Comparison of ENCODE assay signal across 3 cellular contexts in the genomic region with DNA sequence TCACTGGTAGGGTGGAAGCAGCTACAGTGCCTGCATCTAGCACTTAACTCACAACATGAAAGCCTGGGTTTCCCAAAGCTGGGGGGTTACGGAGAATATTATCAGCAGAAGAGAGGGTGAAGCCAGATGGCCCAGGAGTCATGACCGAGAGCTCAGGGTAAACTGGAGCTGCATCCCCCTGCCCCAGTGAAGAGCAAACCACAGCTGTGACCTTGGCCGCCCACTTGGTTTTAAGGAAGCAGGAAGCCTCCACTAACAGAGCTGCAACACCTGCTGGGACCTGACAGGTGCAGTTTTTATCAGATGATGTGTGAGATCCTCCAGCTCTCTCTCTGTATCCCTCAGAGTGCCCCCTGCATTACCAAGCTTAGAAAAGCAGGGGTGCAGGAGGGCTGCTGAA.
TF ChIP-seq lines count a peak whose summit lies in the region.

No MANE protein-coding gene starts in this region.

TF ChIP-seq in SK-N-SH, 30 proteins besides CTCF, POLR2A, EP300 and RAD21:
- TF ChIP-seq RXRA (IDR thresholded peaks at IDR 0.05; ENCODE audit: borderline replicate concordance, low read depth) = no peak
- no peak for TF ChIP-seq CHD2 (IDR thresholded peaks at IDR 0.05; ENCODE audit: low read length, partially characterized antibody)
- TF ChIP-seq MEF2A (IDR thresholded peaks at IDR 0.05; ENCODE audit: borderline replicate concordance, low read depth) = no peak
- TF ChIP-seq GATA2 (CRISPR knock-in tag; IDR thresholded peaks at IDR 0.05) = no peak
- TF ChIP-seq ELF1 (IDR thresholded peaks at IDR 0.05) = no peak
- TF ChIP-seq MXI1 (IDR thresholded peaks at IDR 0.05; ENCODE audit: low read depth, low read length) = no peak
- TF ChIP-seq TCF12 (IDR thresholded peaks at IDR 0.05) = no peak
- TF ChIP-seq FOSL2 (IDR thresholded peaks at IDR 0.05; ENCODE audit: borderline replicate concordance, low read depth) = no peak
- no peak for TF ChIP-seq SMC3 (IDR thresholded peaks at IDR 0.05; ENCODE audit: low read depth, low read length)
- TF ChIP-seq EZH2phosphoT487 (IDR thresholded peaks at IDR 0.05; ENCODE audit: borderline replicate concordance, low read depth) = no peak
- TF ChIP-seq GABPA (IDR thresholded peaks at IDR 0.05; ENCODE audit: low read depth) = no peak
- TF ChIP-seq TEAD4 (IDR thresholded peaks at IDR 0.05; ENCODE audit: borderline replicate concordance, insufficient read depth) = no peak

TF ChIP-seq in SK-N-SH treated with all-trans-retinoic acid at 6 μM for 48 hours, 23 proteins besides CTCF, POLR2A, EP300 and RAD21:
- TF ChIP-seq, protein P1, sequence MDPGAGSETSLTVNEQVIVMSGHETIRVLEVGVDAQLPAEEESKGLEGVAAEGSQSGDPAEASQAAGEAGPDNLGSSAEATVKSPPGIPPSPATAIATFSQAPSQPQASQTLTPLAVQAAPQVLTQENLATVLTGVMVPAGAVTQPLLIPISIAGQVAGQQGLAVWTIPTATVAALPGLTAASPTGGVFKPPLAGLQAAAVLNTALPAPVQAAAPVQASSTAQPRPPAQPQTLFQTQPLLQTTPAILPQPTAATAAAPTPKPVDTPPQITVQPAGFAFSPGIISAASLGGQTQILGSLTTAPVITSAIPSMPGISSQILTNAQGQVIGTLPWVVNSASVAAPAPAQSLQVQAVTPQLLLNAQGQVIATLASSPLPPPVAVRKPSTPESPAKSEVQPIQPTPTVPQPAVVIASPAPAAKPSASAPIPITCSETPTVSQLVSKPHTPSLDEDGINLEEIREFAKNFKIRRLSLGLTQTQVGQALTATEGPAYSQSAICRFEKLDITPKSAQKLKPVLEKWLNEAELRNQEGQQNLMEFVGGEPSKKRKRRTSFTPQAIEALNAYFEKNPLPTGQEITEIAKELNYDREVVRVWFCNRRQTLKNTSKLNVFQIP (CRISPR knock-in tag; IDR thresholded peaks at IDR 0.05; ENCODE audit: borderline replicate concordance, low read depth) = no peak
- TF ChIP-seq ARNTL (CRISPR knock-in tag; IDR thresholded peaks at IDR 0.05; ENCODE audit: borderline replicate concordance, low read depth) (no peak), ZFP30 (CRISPR knock-in tag; IDR thresholded peaks at IDR 0.05) (no peak), SNAI2 (CRISPR knock-in tag; IDR thresholded peaks at IDR 0.05) (no peak), BACH2 (CRISPR knock-in tag; IDR thresholded peaks at IDR 0.05; ENCODE audit: borderline replicate concordance) (no peak), ZNF8 (CRISPR knock-in tag; IDR thresholded peaks at IDR 0.05) (no peak), CSDC2 (CRISPR knock-in tag; IDR thresholded peaks at IDR 0.05) (no peak), ESRRG (CRISPR knock-in tag; IDR thresholded peaks at IDR 0.05) (no peak), TOX (CRISPR knock-in tag; IDR thresholded peaks at IDR 0.05; ENCODE audit: borderline replicate concordance) (no peak), RARB (CRISPR knock-in tag; IDR thresholded peaks at IDR 0.05) (no peak), PPARA (CRISPR knock-in tag; IDR thresholded peaks at IDR 0.05; ENCODE audit: borderline replicate concordance) (no peak)
- TF ChIP-seq, protein P2, sequence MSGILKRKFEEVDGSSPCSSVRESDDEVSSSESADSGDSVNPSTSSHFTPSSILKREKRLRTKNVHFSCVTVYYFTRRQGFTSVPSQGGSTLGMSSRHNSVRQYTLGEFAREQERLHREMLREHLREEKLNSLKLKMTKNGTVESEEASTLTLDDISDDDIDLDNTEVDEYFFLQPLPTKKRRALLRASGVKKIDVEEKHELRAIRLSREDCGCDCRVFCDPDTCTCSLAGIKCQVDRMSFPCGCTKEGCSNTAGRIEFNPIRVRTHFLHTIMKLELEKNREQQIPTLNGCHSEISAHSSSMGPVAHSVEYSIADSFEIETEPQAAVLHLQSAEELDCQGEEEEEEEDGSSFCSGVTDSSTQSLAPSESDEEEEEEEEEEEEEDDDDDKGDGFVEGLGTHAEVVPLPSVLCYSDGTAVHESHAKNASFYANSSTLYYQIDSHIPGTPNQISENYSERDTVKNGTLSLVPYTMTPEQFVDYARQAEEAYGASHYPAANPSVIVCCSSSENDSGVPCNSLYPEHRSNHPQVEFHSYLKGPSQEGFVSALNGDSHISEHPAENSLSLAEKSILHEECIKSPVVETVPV (CRISPR knock-in tag; IDR thresholded peaks at IDR 0.05) = no peak

TF ChIP-seq in HepG2, 621 proteins besides CTCF, POLR2A, EP300 and RAD21:
- TF ChIP-seq NR2F1 (CRISPR knock-in tag; IDR thresholded peaks at IDR 0.05) (no peak), ZNF207 (IDR thresholded peaks at IDR 0.05; ENCODE audit: borderline replicate concordance) (no peak), HDAC2 (CRISPR knock-in tag; IDR thresholded peaks at IDR 0.05) (no peak), FIP1L1 (IDR thresholded peaks at IDR 0.05; ENCODE audit: borderline replicate concordance, insufficient read depth, low read depth, low read length) (no peak), ZNF558 (CRISPR knock-in tag; IDR thresholded peaks at IDR 0.05; ENCODE audit: borderline replicate concordance) (no peak), TBX3 (IDR thresholded peaks at IDR 0.05; ENCODE audit: borderline replicate concordance) (no peak), ZNF180 (CRISPR knock-in tag; IDR thresholded peaks at IDR 0.05; ENCODE audit: borderline replicate concordance, low read depth) (no peak), FOXK2 (IDR thresholded peaks at IDR 0.05) (no peak), GZF1 (CRISPR knock-in tag; IDR thresholded peaks at IDR 0.05) (no peak), TSC22D2 (CRISPR knock-in tag; IDR thresholded peaks at IDR 0.05; ENCODE audit: borderline replicate concordance) (no peak)
- TF ChIP-seq, protein P3, sequence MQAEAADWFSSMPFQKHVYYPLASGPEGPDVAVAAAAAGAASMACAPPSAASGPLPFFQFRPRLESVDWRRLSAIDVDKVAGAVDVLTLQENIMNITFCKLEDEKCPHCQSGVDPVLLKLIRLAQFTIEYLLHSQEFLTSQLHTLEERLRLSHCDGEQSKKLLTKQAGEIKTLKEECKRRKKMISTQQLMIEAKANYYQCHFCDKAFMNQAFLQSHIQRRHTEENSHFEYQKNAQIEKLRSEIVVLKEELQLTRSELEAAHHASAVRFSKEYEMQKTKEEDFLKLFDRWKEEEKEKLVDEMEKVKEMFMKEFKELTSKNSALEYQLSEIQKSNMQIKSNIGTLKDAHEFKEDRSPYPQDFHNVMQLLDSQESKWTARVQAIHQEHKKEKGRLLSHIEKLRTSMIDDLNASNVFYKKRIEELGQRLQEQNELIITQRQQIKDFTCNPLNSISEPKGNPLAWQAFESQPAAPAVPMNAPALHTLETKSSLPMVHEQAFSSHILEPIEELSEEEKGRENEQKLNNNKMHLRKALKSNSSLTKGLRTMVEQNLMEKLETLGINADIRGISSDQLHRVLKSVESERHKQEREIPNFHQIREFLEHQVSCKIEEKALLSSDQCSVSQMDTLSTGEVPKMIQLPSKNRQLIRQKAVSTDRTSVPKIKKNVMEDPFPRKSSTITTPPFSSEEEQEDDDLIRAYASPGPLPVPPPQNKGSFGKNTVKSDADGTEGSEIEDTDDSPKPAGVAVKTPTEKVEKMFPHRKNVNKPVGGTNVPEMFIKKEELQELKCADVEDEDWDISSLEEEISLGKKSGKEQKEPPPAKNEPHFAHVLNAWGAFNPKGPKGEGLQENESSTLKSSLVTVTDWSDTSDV (CRISPR knock-in tag; IDR thresholded peaks at IDR 0.05) = no peak
- TF ChIP-seq, protein P4, sequence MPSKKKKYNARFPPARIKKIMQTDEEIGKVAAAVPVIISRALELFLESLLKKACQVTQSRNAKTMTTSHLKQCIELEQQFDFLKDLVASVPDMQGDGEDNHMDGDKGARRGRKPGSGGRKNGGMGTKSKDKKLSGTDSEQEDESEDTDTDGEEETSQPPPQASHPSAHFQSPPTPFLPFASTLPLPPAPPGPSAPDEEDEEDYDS (CRISPR knock-in tag; IDR thresholded peaks at IDR 0.05) = no peak
- TF ChIP-seq, protein P5, sequence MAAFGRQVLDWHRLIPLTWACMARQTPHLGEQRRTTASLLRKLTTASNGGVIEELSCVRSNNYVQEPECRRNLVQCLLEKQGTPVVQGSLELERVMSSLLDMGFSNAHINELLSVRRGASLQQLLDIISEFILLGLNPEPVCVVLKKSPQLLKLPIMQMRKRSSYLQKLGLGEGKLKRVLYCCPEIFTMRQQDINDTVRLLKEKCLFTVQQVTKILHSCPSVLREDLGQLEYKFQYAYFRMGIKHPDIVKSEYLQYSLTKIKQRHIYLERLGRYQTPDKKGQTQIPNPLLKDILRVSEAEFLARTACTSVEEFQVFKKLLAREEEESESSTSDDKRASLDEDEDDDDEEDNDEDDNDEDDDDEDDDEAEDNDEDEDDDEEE (CRISPR knock-in tag; IDR thresholded peaks at IDR 0.05) = no peak
